ENCODE assay signal across 10 cellular contexts in genomic region chr7:65268782-65269149, GRCh38.
DNase-seq lines count a peak whose midpoint lies in the region; ATAC-seq, FAIRE-seq and TF ChIP-seq lines count a peak whose summit lies in the region.
"Had no signal": no experiment of that assay in that cellular context is flagged by ENCODE, and none has a peak within 500 bp of the region (broad histone marks: within the 10 kb centered on the region; RNA-seq: fewer than 3 reads in every experiment).

No MANE protein-coding gene starts in this region.

- H3K9ac ChIP-seq in SK-N-SH (no peak overlapping the region), duodenal mucosa (ENCODE audit: low read depth in 1 of 2, low read length in 2 of 2) (no peak overlapping the region)

- H3K4me2 ChIP-seq in SK-N-SH (peak overlapping the region; percentile 85), OCI-LY7 (ENCODE audit: low read length) (peak overlapping the region; percentile 77)

- ATAC-seq in SK-N-SH treated with all-trans-retinoic acid at 6 μM for 48 hours, result no peak
- no peak for ATAC-seq in pancreas

- H3K27me3 ChIP-seq in SK-N-SH (ENCODE audit: insufficient read depth) (no peaks in the 10 kb centered on the region), duodenal mucosa (ENCODE audit: control insufficient read depth in 1 of 2, insufficient read depth in 2 of 2, low read length in 2 of 2) (peaks cover 0 to 10% of the 10 kb centered on the region in 2 donors), pancreas (peaks cover 4 to 30% (median 7%) of the 10 kb centered on the region in 4 donors), stomach (peaks cover 0 to 47% (median 20%) of the 10 kb centered on the region in 3 donors)

- POLR2A ChIA-PET in SK-N-SH (lab: Yijun Ruan, JAX), result interaction anchor here (0.9 kb wide), 1 partner anchor 474 kb away, joined by 4 read pairs; the partner anchor contains the start of gene ZNF138
- POLR2A ChIA-PET in OCI-LY7 (lab: Charles Lee), result interaction anchor here (0.7 to 2.1 kb wide), 5 partner anchors 16 to 360 kb away, joined by 3 to 8 read pairs (median 5); no protein-coding TSS in a partner anchor

- peak overlapping the region; percentile 98; the same call in 1 of the 2 replicates for H2AFZ ChIP-seq in SK-N-SH (ENCODE audit: low read depth)
- peak overlapping the region; percentile 91; the same call in 1 of the 2 replicates for H2AFZ ChIP-seq in OCI-LY7 (ENCODE audit: low read length)

- H4K20me1 ChIP-seq in SK-N-SH (ENCODE audit: insufficient read depth), result no peaks in the 10 kb centered on the region
- H4K20me1 ChIP-seq in OCI-LY7 (ENCODE audit: insufficient read depth, low read length), result no peaks in the 10 kb centered on the region

- H3K27ac Mint-ChIP-seq in osteocyte (ENCODE audit: unreplicated experiment), result no peak overlapping the region

- 0 out of 2 replicates have a peak, but pooled peaks cover 3% of the 10 kb centered on the region for H3K9me3 ChIP-seq in SK-N-SH
- 0 out of 2 replicates have a peak, but pooled peaks cover 3% of the 10 kb centered on the region for H3K9me3 ChIP-seq in OCI-LY7 (ENCODE audit: low read length)
- no peaks in the 10 kb centered on the region for H3K9me3 ChIP-seq in duodenal mucosa (ENCODE audit: control insufficient read depth in 1 of 2, low read length in 2 of 2)
- H3K9me3 ChIP-seq in pancreas, result no peaks in the 10 kb centered on the region
- peaks cover 0 to 7% (median 0%) of the 10 kb centered on the region in 4 donors for H3K9me3 ChIP-seq in stomach
- H3K9me3 ChIP-seq: tibial nerve had no signal

- H3K4me1 Mint-ChIP-seq in osteocyte (ENCODE audit: unreplicated experiment), result peaks cover 11% of the 10 kb centered on the region

- BruUV-seq in OCI-LY7 (replicated peaks; lab: Mats Ljungman, UMichigan), result no TSS peak

- peak overlapping the region; percentile 81 for H3K4me3 Mint-ChIP-seq in osteocyte (ENCODE audit: unreplicated experiment)

- TF ChIP-seq CTCF in SK-N-SH (IDR thresholded peaks at IDR 0.05) (no peak), OCI-LY7 (conservative IDR thresholded peaks at IDR 0.05; ENCODE audit: low read length) (no peak), osteocyte (IDR thresholded peaks at IDR 0.05) (no peak), pancreas (IDR thresholded peaks at IDR 0.05) (no peak), stomach (IDR thresholded peaks at IDR 0.05) (no peak)

- CTCF ChIA-PET in SK-N-SH (lab: Yijun Ruan, JAX), result interaction anchor here (1.6 to 3.2 kb wide), 2 partner anchors 33 to 39 kb away, joined by 5 to 20 read pairs; no protein-coding TSS in a partner anchor
- CTCF ChIA-PET in OCI-LY7 (lab: Charles Lee; ENCODE audit: unreplicated experiment), result interaction anchor here (1.0 kb wide), 1 partner anchor 18 kb away, joined by 3 read pairs; no protein-coding TSS in a partner anchor

- peaks cover 0 to 22% of the 10 kb centered on the region in 2 experiments; a peak in 1 of 4 replicates for H3K4me1 ChIP-seq in SK-N-SH (ENCODE audit: control insufficient read depth in 1 of 2, insufficient read depth in 2 of 2, low read depth in 1 of 2, low read length in 1 of 2)
- H3K4me1 ChIP-seq in OCI-LY7 (ENCODE audit: insufficient read depth, low read length, poor library complexity, severe bottlenecking), result peaks cover 8% of the 10 kb centered on the region
- peaks cover 0 to 8% of the 10 kb centered on the region in 2 donors for H3K4me1 ChIP-seq in duodenal mucosa (ENCODE audit: control insufficient read depth in 1 of 2, insufficient read depth in 2 of 2, low read length in 2 of 2)
- peaks cover 0 to 4% (median 0%) of the 10 kb centered on the region in 3 donors for H3K4me1 ChIP-seq in pancreas
- peaks cover 9 to 13% (median 11%) of the 10 kb centered on the region in 4 donors for H3K4me1 ChIP-seq in stomach

- no peaks in the 10 kb centered on the region for H3K9me2 ChIP-seq in SK-N-SH
- no peaks in the 10 kb centered on the region for H3K9me2 ChIP-seq in OCI-LY7 (ENCODE audit: insufficient read depth, low read length)

- intact Hi-C loops in OCI-LY7 (cut with micrococcal nuclease; ENCODE audit: unreplicated experiment) (no loop called here), pancreas (cut with DNase I) (no loop called here), stomach (cut with DNase I; ENCODE audit: low total_unique reads) (no loop called here)

- DNase-seq in SK-N-SH, result peak; percentile 52
- DNase-seq in OCI-LY7 (ENCODE audit: low spot score), result no peak
- DNase-seq in osteocyte (ENCODE audit: extremely low spot score, unreplicated experiment), result no peak
- no peak for DNase-seq in pancreas
- DNase-seq in GM12891 (ENCODE audit: insufficient read length, low spot score), result no peak
- DNase-seq in stomach, result no peak
- DNase-seq: hippocampal formation had no signal

- peaks cover 3% of the 10 kb centered on the region for H3F3A ChIP-seq in SK-N-SH (replicated peaks; ENCODE audit: insufficient read depth)

- TF ChIP-seq EP300 in SK-N-SH (IDR thresholded peaks at IDR 0.05; ENCODE audit: borderline replicate concordance in 1 of 2, low read depth in 1 of 2, low read length in 1 of 2) (no peak), stomach (IDR thresholded peaks at IDR 0.05) (no peak)

- peaks cover 15% of the 10 kb centered on the region for H3K27me3 Mint-ChIP-seq in osteocyte (ENCODE audit: unreplicated experiment)

- H3K4me3 ChIP-seq in SK-N-SH (ENCODE audit: low read depth in 2 of 2, low read length in 1 of 2), result peak overlapping the region; percentile 73 to 79
- peak overlapping the region; percentile 93 for H3K4me3 ChIP-seq in OCI-LY7 (ENCODE audit: low read depth, low read length, poor library complexity, severe bottlenecking)
- H3K4me3 ChIP-seq in duodenal mucosa (ENCODE audit: low read depth in 1 of 2, low read length in 2 of 2), result peak overlapping the region; percentile 51 to 55
- H3K4me3 ChIP-seq in pancreas, result peak overlapping the region in 1 of 4 donors; percentile 35
- peak overlapping the region in 2 of 4 donors; percentile 39 to 50 for H3K4me3 ChIP-seq in stomach

- H3K9me3 Mint-ChIP-seq in osteocyte (ENCODE audit: unreplicated experiment), result peaks cover 6% of the 10 kb centered on the region

- no peak for TF ChIP-seq RAD21 in SK-N-SH (IDR thresholded peaks at IDR 0.05; ENCODE audit: low read length)

- WGBS in SK-N-SH (ENCODE audit: low lambda C conversion rate), result 38% methylated on average over 3 of the region's 3 CpGs
- WGBS in pancreas, 2 donors, result 49 to 55% methylated on average over 3 of the region's 3 CpGs
- 49 to 60% (median 58%) methylated on average over 3 of the region's 3 CpGs for WGBS in stomach, 5 donors

- TF ChIP-seq POLR2A in GM12891 (IDR thresholded peaks at IDR 0.05; ENCODE audit: low read depth, low read length) (no peak), stomach (IDR thresholded peaks at IDR 0.05) (no peak)

- no peak for FAIRE-seq in pancreas (lab: Jason Lieb, UNC)
- no peak for FAIRE-seq in GM12891 (lab: Jason Lieb, UNC)

- H3K36me3 ChIP-seq in SK-N-SH (replicated peaks in 1 of 2; ENCODE audit: control insufficient read depth in 1 of 2, insufficient read depth in 2 of 2, low read length in 1 of 2) (no peaks in the 10 kb centered on the region), OCI-LY7 (ENCODE audit: insufficient read depth, low read length) (no peaks in the 10 kb centered on the region), duodenal mucosa (ENCODE audit: control insufficient read depth in 1 of 2, insufficient read depth in 2 of 2, low read length in 2 of 2) (no peaks in the 10 kb centered on the region), pancreas (no peaks in the 10 kb centered on the region), stomach (no peaks in the 10 kb centered on the region)
- H3K36me3 ChIP-seq: tibial nerve had no signal

- H3K79me2 ChIP-seq in SK-N-SH (ENCODE audit: insufficient read depth) (no peaks in the 10 kb centered on the region; the same call in 1 of the 2 replicates), OCI-LY7 (ENCODE audit: insufficient read depth, low read depth, low read length) (peaks cover 12% of the 10 kb centered on the region; the same call in 1 of the 2 replicates)

- peaks cover under 1% of the 10 kb centered on the region for H3K36me3 Mint-ChIP-seq in osteocyte (ENCODE audit: unreplicated experiment)

- no peak overlapping the region for H3K27ac ChIP-seq in SK-N-SH (ENCODE audit: low read depth in 2 of 2, low read length in 1 of 2)
- no peak overlapping the region for H3K27ac ChIP-seq in OCI-LY7 (ENCODE audit: low read depth, low read length, poor library complexity, severe bottlenecking)
- H3K27ac ChIP-seq in duodenal mucosa (ENCODE audit: low read depth, low read length), result no peak overlapping the region
- H3K27ac ChIP-seq in pancreas, result no peak overlapping the region
- H3K27ac ChIP-seq in stomach, result no peak overlapping the region
- H3K27ac ChIP-seq: tibial nerve had no signal

TF ChIP-seq in SK-N-SH, 30 proteins besides CTCF, POLR2A, EP300 and RAD21:
- TF ChIP-seq GATA2 (CRISPR knock-in tag; IDR thresholded peaks at IDR 0.05), result no peak
- no peak for TF ChIP-seq ELF1 (IDR thresholded peaks at IDR 0.05)

TF ChIP-seq in SK-N-SH treated with all-trans-retinoic acid at 6 μM for 48 hours, 23 proteins besides CTCF, POLR2A, EP300 and RAD21 (continues in another document):
- TF ChIP-seq ZNF70 (CRISPR knock-in tag; IDR thresholded peaks at IDR 0.05) (no peak), ISL1 (CRISPR knock-in tag; IDR thresholded peaks at IDR 0.05) (no peak), ZFP3 (CRISPR knock-in tag; IDR thresholded peaks at IDR 0.05) (no peak), PPARA (CRISPR knock-in tag; IDR thresholded peaks at IDR 0.05; ENCODE audit: borderline replicate concordance) (no peak), ESRRG (CRISPR knock-in tag; IDR thresholded peaks at IDR 0.05) (no peak), GLIS3 (CRISPR knock-in tag; IDR thresholded peaks at IDR 0.05) (no peak), ZNF8 (CRISPR knock-in tag; IDR thresholded peaks at IDR 0.05) (no peak), ZC3H10 (CRISPR knock-in tag; IDR thresholded peaks at IDR 0.05) (no peak), TCF4 (CRISPR knock-in tag; IDR thresholded peaks at IDR 0.05; ENCODE audit: borderline replicate concordance) (no peak), ARNTL (CRISPR knock-in tag; IDR thresholded peaks at IDR 0.05; ENCODE audit: borderline replicate concordance, low read depth) (no peak)

TF ChIP-seq in GM12891, 5 proteins besides CTCF, POLR2A, EP300 and RAD21:
- TF ChIP-seq POLR2AphosphoS5 (IDR thresholded peaks at IDR 0.05; ENCODE audit: low read depth, low read length) (no peak), POU2F2 (IDR thresholded peaks at IDR 0.05; ENCODE audit: low read depth, low read length) (no peak), PAX5 (IDR thresholded peaks at IDR 0.05; ENCODE audit: insufficient read depth, low read length, severe bottlenecking) (no peak), SPI1 (IDR thresholded peaks at IDR 0.05; ENCODE audit: low read depth, low read length) (no peak), TAF1 (IDR thresholded peaks at IDR 0.05; ENCODE audit: low read depth, low read length) (no peak)
